ENCODE assay signal across 15 cellular contexts in genomic region chr16:67987460-67988160, GRCh38. TPM values are rescaled to one million over a fixed set of nuclear protein-coding genes. Genes with fewer than 3 reads are reported as not detected.
DNase-seq lines count a peak whose midpoint lies in the region; ATAC-seq, FAIRE-seq and TF ChIP-seq lines count a peak whose summit lies in the region.
"Had no signal": no experiment of that assay in that cellular context is flagged by ENCODE, and none has a peak within 500 bp of the region (broad histone marks: within the 10 kb centered on the region; RNA-seq: fewer than 3 reads in every experiment).

No MANE protein-coding gene starts in this region.

- H2AFZ ChIP-seq in K562 (ENCODE audit: low read depth, low read length) = peak overlapping the region; percentile 79

- no TSS peak for BruUV-seq in K562 (replicated peaks; lab: Mats Ljungman, UMichigan)

- no peaks in the 10 kb centered on the region for H3K36me3 Mint-ChIP-seq in activated T-cell treated with anti-CD3 and anti-CD28 coated beads, Interleukin-2, amount 50 U/mL, for 72 hours (ENCODE audit: insufficient read depth in 2 of 2)
- H3K36me3 Mint-ChIP-seq in stimulated activated memory B cell treated with anti-CD40 and anti-IgM and Interleukin-4, amounts not matched to agents 10 μg/mL and 1 μg/mL and 100 μg/mL, for 72 hours = no peaks in the 10 kb centered on the region

- CTCF ChIA-PET in K562 (lab: Yijun Ruan, JAX; ENCODE audit: low intra/inter-chr PET ratio) = no interaction called here

- H3K4me3 ChIP-seq in K562 = no peak overlapping the region
- H3K4me3 ChIP-seq: smooth muscle cell had no signal

- H4K20me1 ChIP-seq in K562 (replicated peaks; ENCODE audit: control insufficient read depth, insufficient read depth, low read length) = no peaks in the 10 kb centered on the region

- intact Hi-C loops in K562 (cut with micrococcal nuclease) = no loop called here

- peaks cover 36% of the 10 kb centered on the region for H3K4me1 Mint-ChIP-seq in activated T-cell treated with anti-CD3 and anti-CD28 coated beads, Interleukin-2, amount 50 U/mL, for 72 hours (ENCODE audit: low read depth)
- H3K4me1 Mint-ChIP-seq in stimulated activated memory B cell treated with anti-CD40 and anti-IgM and Interleukin-4, amounts not matched to agents 10 μg/mL and 1 μg/mL and 100 μg/mL, for 72 hours = peaks cover 62% of the 10 kb centered on the region

- peak overlapping the region; percentile 8; the same call in 1 of the 3 replicates for H3K27ac ChIP-seq in K562 (ENCODE audit: extremely low read depth, low read depth, low read length)

- H3K4me2 ChIP-seq in K562 (ENCODE audit: insufficient read depth, low read length) = no peak overlapping the region
- H3K4me2 ChIP-seq: smooth muscle cell had no signal

- H3K79me2 ChIP-seq in K562 (ENCODE audit: control insufficient read depth, insufficient read depth, low read length) = no peaks in the 10 kb centered on the region

- TF ChIP-seq EP300 in K562 (IDR thresholded peaks at IDR 0.05; ENCODE audit: low read length) = no peak

- H3K36me3 ChIP-seq in K562 (ENCODE audit: control insufficient read depth, insufficient read depth, low read length) = no peaks in the 10 kb centered on the region

- no peak overlapping the region for H3K4me3 Mint-ChIP-seq in activated T-cell treated with anti-CD3 and anti-CD28 coated beads, Interleukin-2, amount 50 U/mL, for 72 hours
- H3K4me3 Mint-ChIP-seq in stimulated activated memory B cell treated with anti-CD40 and anti-IgM and Interleukin-4, amounts not matched to agents 10 μg/mL and 1 μg/mL and 100 μg/mL, for 72 hours = no peak overlapping the region

- no peaks in the 10 kb centered on the region for H3K27me3 ChIP-seq in K562 (ENCODE audit: control insufficient read depth in 2 of 2, insufficient read depth in 2 of 2, low read length in 2 of 2)

- POLR2A ChIA-PET in K562 (lab: Yijun Ruan, JAX) = interaction anchor here (0.7 to 1.5 kb wide), 3 partner anchors 13 to 45 kb away, joined by 3 to 5 read pairs (median 3); partner anchors contain the start of genes DDX28 and DUS2

- in situ Hi-C loops in K562 (cut with MboI) = no loop called here

- TF ChIP-seq CTCF in K562 (IDR thresholded peaks at IDR 0.05 in 2 of 3, conservative IDR thresholded peaks at IDR 0.05 in 1 of 3; ENCODE audit: insufficient read depth in 2 of 3, low read depth in 1 of 3, low read length in 3 of 3) = no peak

- FAIRE-seq in K562 (lab: Jason Lieb, UNC) = no peak

- no peaks in the 10 kb centered on the region for H3K9me1 ChIP-seq in K562 (ENCODE audit: control insufficient read depth, insufficient read depth, low read length)

- no peaks in the 10 kb centered on the region for H3K27me3 Mint-ChIP-seq in activated T-cell treated with anti-CD3 and anti-CD28 coated beads, Interleukin-2, amount 50 U/mL, for 72 hours (ENCODE audit: low read depth)
- H3K27me3 Mint-ChIP-seq in stimulated activated memory B cell treated with anti-CD40 and anti-IgM and Interleukin-4, amounts not matched to agents 10 μg/mL and 1 μg/mL and 100 μg/mL, for 72 hours = no peaks in the 10 kb centered on the region

- peak overlapping the region; percentile 36 for H3K27ac Mint-ChIP-seq in activated T-cell treated with anti-CD3 and anti-CD28 coated beads, Interleukin-2, amount 50 U/mL, for 72 hours
- H3K27ac Mint-ChIP-seq in stimulated activated memory B cell treated with anti-CD40 and anti-IgM and Interleukin-4, amounts not matched to agents 10 μg/mL and 1 μg/mL and 100 μg/mL, for 72 hours = peak overlapping the region; percentile 59

- TF ChIP-seq POLR2A in K562 (conservative IDR thresholded peaks at IDR 0.05) = no peak

- no peaks in the 10 kb centered on the region for H3K9me3 ChIP-seq in K562 (replicated peaks; ENCODE audit: control insufficient read depth, insufficient read depth, low read depth, low read length)

- H3K4me1 ChIP-seq in K562 (replicated peaks in 1 of 2; ENCODE audit: control insufficient read depth in 2 of 2, insufficient read depth in 2 of 2, low read length in 2 of 2) = peaks cover 17 to 20% of the 10 kb centered on the region in 2 experiments

- no peak for ATAC-seq in activated T-cell treated with anti-CD3 and anti-CD28 coated beads, Interleukin-2, amount 50 U/mL, for 72 hours (replicated peaks in 1 of 2)
- ATAC-seq in K562 (peak; percentile 11; the same call in 2 of the 3 replicates), left lobe of liver (peak; percentile 55)
- ATAC-seq in stimulated activated memory B cell treated with anti-CD40 and anti-IgM and Interleukin-4, amounts not matched to agents 10 μg/mL and 1 μg/mL and 100 μg/mL, for 72 hours = no peak

- H3K9me3 Mint-ChIP-seq in activated T-cell treated with anti-CD3 and anti-CD28 coated beads, Interleukin-2, amount 50 U/mL, for 72 hours = no peaks in the 10 kb centered on the region
- H3K9me3 Mint-ChIP-seq in stimulated activated memory B cell treated with anti-CD40 and anti-IgM and Interleukin-4, amounts not matched to agents 10 μg/mL and 1 μg/mL and 100 μg/mL, for 72 hours = no peaks in the 10 kb centered on the region

- peak overlapping the region in 1 of 2 experiments; percentile 45; a peak in 1 of 4 replicates for H3K9ac ChIP-seq in K562 (ENCODE audit: insufficient read depth in 1 of 2, low read depth in 2 of 2, low read length in 2 of 2)

- 34% methylated on average over 11 of the region's 11 CpGs for WGBS in K562 (ENCODE audit: insufficient coverage, low coverage, missing lambda C conversion rate)

- no peak for TF ChIP-seq RAD21 in K562 (CRISPR knock-in tag; conservative IDR thresholded peaks at IDR 0.05 in 1 of 2, IDR thresholded peaks at IDR 0.05 in 1 of 2)

- no peak for DNase-seq in activated T-cell treated with anti-CD3 and anti-CD28 coated beads, Interleukin-2, amount 50 U/mL, for 72 hours
- no peak for DNase-seq in activated T-cell treated with anti-CD3 and anti-CD28 coated beads, Interleukin-2, amount 50 U/mL, for 1 hour
- DNase-seq in K562 (ENCODE audit: extremely low read depth in 1 of 4, low spot score in 3 of 4) (no peak), left lobe of liver (ENCODE audit: low spot score) (no peak), GM19238 (ENCODE audit: insufficient read length, low spot score) (no peak), NCI-H2029 treated with DMSO at 0.1 percent for 48 hours (lab: John Stamatoyannopoulos, UW) (no peak)
- no peak for DNase-seq in activated CD8-positive, alpha-beta memory T cell treated with anti-CD3 and anti-CD28 coated beads for 24 hours
- DNase-seq: mesendoderm, T1000 had no signal

RNA-seq across cellular contexts. Expression of gene DPEP3, which starts 7.3 kb away (rescaled TPM):
- total RNA-seq in activated T-cell treated with anti-CD3 and anti-CD28 coated beads, Interleukin-2, amount 50 U/mL, for 72 hours = under 1 TPM; 0.12 to 0.16 TPM
- not detected in 2 replicates for total RNA-seq in K562 (2011; cell fraction: chromatin; rRNA removed; ENCODE audit: low replicate concordance)
- not detected in 2 replicates for total RNA-seq in K562 (2011; cell fraction: nucleolus; rRNA removed)
- not detected in 2 replicates for total RNA-seq in K562 (2011; cell fraction: nucleoplasm; rRNA removed)
- not detected in 2 replicates for total RNA-seq in K562 (2014; rRNA removed)
- total RNA-seq in K562 (2014; rRNA removed; fragmentation: Illumina TruSeq; extraction: Trizol) = not detected in 2 replicates
- not detected in 2 replicates for total RNA-seq in K562 (2015; rRNA removed; fragmentation: Illumina TruSeq; extraction: Trizol)
- not detected in 2 replicates for total RNA-seq in K562 (2021)
- polyA plus RNA-seq in K562 (2011; rRNA removed) = not detected in 2 replicates
- polyA plus RNA-seq in K562 (2011; cell fraction: cytosol; rRNA removed) = 0.06 TPM in 1 of 2 replicates, not detected in the other
- polyA plus RNA-seq in K562 (2011; cell fraction: nucleus; rRNA removed) = 0.07 TPM in 1 of 2 replicates, not detected in the other
- polyA plus RNA-seq in K562 (2012) = not detected in 2 replicates
- polyA plus RNA-seq in K562 (2014; fragmentation: Illumina TruSeq; extraction: Trizol) = not detected in 2 replicates
- not detected for polyA plus RNA-seq in K562 (2014; fragmentation: Nextera tagmentation; extraction: Ambion mirVana)
- polyA plus RNA-seq in K562 (2014; rRNA removed) = not detected in 2 replicates
- polyA minus RNA-seq in K562 (2011; rRNA and poly(A)+ RNA removed) = not detected in 2 replicates
- not detected in 2 replicates for polyA minus RNA-seq in K562 (2011; cell fraction: cytosol; rRNA and poly(A)+ RNA removed)
- not detected in 2 replicates for polyA minus RNA-seq in K562 (2011; cell fraction: nucleus; rRNA and poly(A)+ RNA removed)
- not detected for total RNA-seq in left lobe of liver
- total RNA-seq: Daoy, glomerular endothelial cell, HT-29, OCI-LY7, smooth muscle cell had no signal
- polyA plus RNA-seq: smooth muscle cell had no signal

RNA-seq across cellular contexts. Expression of gene DPEP2, which starts 11.7 kb away (rescaled TPM):
- total RNA-seq in activated T-cell treated with anti-CD3 and anti-CD28 coated beads, Interleukin-2, amount 50 U/mL, for 72 hours = 10 to 100 TPM; 11.4 to 11.6 TPM
- 2.4 and 7.0 TPM in 2 replicates for total RNA-seq in K562 (2011; cell fraction: chromatin; rRNA removed; ENCODE audit: low replicate concordance)
- total RNA-seq in K562 (2011; cell fraction: nucleolus; rRNA removed) = 3.7 and 4.3 TPM in 2 replicates
- 3.2 and 4.1 TPM in 2 replicates for total RNA-seq in K562 (2011; cell fraction: nucleoplasm; rRNA removed)
- total RNA-seq in K562 (2014; rRNA removed) (0.14 and 1.3 TPM in 2 replicates), K562 (2014; rRNA removed; fragmentation: Illumina TruSeq; extraction: Trizol) (0.18 and 0.35 TPM in 2 replicates), K562 (2015; rRNA removed; fragmentation: Illumina TruSeq; extraction: Trizol) (0.49 and 0.76 TPM in 2 replicates), K562 (2021) (0.85 and 1.2 TPM in 2 replicates), left lobe of liver (1.0 TPM)
- polyA plus RNA-seq in K562 (2011; rRNA removed) (0.81 and 1.6 TPM in 2 replicates), K562 (2014; fragmentation: Illumina TruSeq; extraction: Trizol) (0.70 and 1.00 TPM in 2 replicates), K562 (2014; fragmentation: Nextera tagmentation; extraction: Ambion mirVana) (under 1 TPM; 0.24 to 0.38 TPM), K562 (2014; rRNA removed) (0.36 and 0.81 TPM in 2 replicates)
- 1.5 and 3.0 TPM in 2 replicates for polyA plus RNA-seq in K562 (2011; cell fraction: cytosol; rRNA removed)
- 3.3 and 4.5 TPM in 2 replicates for polyA plus RNA-seq in K562 (2011; cell fraction: nucleus; rRNA removed)
- polyA plus RNA-seq in K562 (2012) = 1.7 and 6.2 TPM in 2 replicates
- polyA minus RNA-seq in K562 (2011; rRNA and poly(A)+ RNA removed) = 0.95 and 1.2 TPM in 2 replicates
- polyA minus RNA-seq in K562 (2011; cell fraction: cytosol; rRNA and poly(A)+ RNA removed) = not detected in 2 replicates
- 1.1 and 2.0 TPM in 2 replicates for polyA minus RNA-seq in K562 (2011; cell fraction: nucleus; rRNA and poly(A)+ RNA removed)
- total RNA-seq: Daoy, HT-29, smooth muscle cell had no signal
- polyA plus RNA-seq: smooth muscle cell had no signal

RNA-seq across cellular contexts. Expression of gene SLC12A4, which starts 19.2 kb away (rescaled TPM):
- total RNA-seq in activated T-cell treated with anti-CD3 and anti-CD28 coated beads, Interleukin-2, amount 50 U/mL, for 72 hours = 10 to 100 TPM; 32.6 to 34.7 TPM
- 178 and 539 TPM in 2 replicates for total RNA-seq in K562 (2011; cell fraction: chromatin; rRNA removed; ENCODE audit: low replicate concordance)
- 265 and 279 TPM in 2 replicates for total RNA-seq in K562 (2011; cell fraction: nucleolus; rRNA removed)
- 167 and 175 TPM in 2 replicates for total RNA-seq in K562 (2011; cell fraction: nucleoplasm; rRNA removed)
- 15.0 and 16.9 TPM in 2 replicates for total RNA-seq in K562 (2014; rRNA removed)
- 9.9 and 10.0 TPM in 2 replicates for total RNA-seq in K562 (2014; rRNA removed; fragmentation: Illumina TruSeq; extraction: Trizol)
- 10.4 and 11.6 TPM in 2 replicates for total RNA-seq in K562 (2015; rRNA removed; fragmentation: Illumina TruSeq; extraction: Trizol)
- total RNA-seq in K562 (2021) = 32.8 and 43.5 TPM in 2 replicates
- 22.9 and 48.4 TPM in 2 replicates for polyA plus RNA-seq in K562 (2011; rRNA removed)
- 30.2 and 36.7 TPM in 2 replicates for polyA plus RNA-seq in K562 (2011; cell fraction: cytosol; rRNA removed)
- 238 and 295 TPM in 2 replicates for polyA plus RNA-seq in K562 (2011; cell fraction: nucleus; rRNA removed)
- polyA plus RNA-seq in K562 (2012) = 24.3 and 29.4 TPM in 2 replicates
- 24.1 and 30.0 TPM in 2 replicates for polyA plus RNA-seq in K562 (2014; fragmentation: Illumina TruSeq; extraction: Trizol)
- 1 to 10 TPM in 1 of 2 experiments, under 1 TPM in 1; 0.75 to 1.8 TPM for polyA plus RNA-seq in K562 (2014; fragmentation: Nextera tagmentation; extraction: Ambion mirVana)
- polyA plus RNA-seq in K562 (2014; rRNA removed) = 25.1 and 32.7 TPM in 2 replicates
- 24.9 and 34.3 TPM in 2 replicates for polyA minus RNA-seq in K562 (2011; rRNA and poly(A)+ RNA removed)
- 24.5 and 42.6 TPM in 2 replicates for polyA minus RNA-seq in K562 (2011; cell fraction: cytosol; rRNA and poly(A)+ RNA removed)
- 67.9 and 90.5 TPM in 2 replicates for polyA minus RNA-seq in K562 (2011; cell fraction: nucleus; rRNA and poly(A)+ RNA removed)
- 20.1 TPM for total RNA-seq in left lobe of liver

RNA-seq across cellular contexts. Expression of gene DPEP2NB, which starts 28.1 kb away (rescaled TPM):
- not detected for total RNA-seq in activated T-cell treated with anti-CD3 and anti-CD28 coated beads, Interleukin-2, amount 50 U/mL, for 72 hours
- total RNA-seq in K562 (2011; cell fraction: chromatin; rRNA removed; ENCODE audit: low replicate concordance) = not detected in 2 replicates
- not detected in 2 replicates for total RNA-seq in K562 (2011; cell fraction: nucleolus; rRNA removed)
- not detected in 2 replicates for total RNA-seq in K562 (2011; cell fraction: nucleoplasm; rRNA removed)
- total RNA-seq in K562 (2014; rRNA removed) (not detected in 2 replicates), K562 (2014; rRNA removed; fragmentation: Illumina TruSeq; extraction: Trizol) (not detected in 2 replicates), K562 (2015; rRNA removed; fragmentation: Illumina TruSeq; extraction: Trizol) (not detected in 2 replicates), K562 (2021) (not detected in 2 replicates), left lobe of liver (not detected)
- polyA plus RNA-seq in K562 (2011; rRNA removed) (not detected in 2 replicates), K562 (2014; fragmentation: Illumina TruSeq; extraction: Trizol) (not detected in 2 replicates), K562 (2014; fragmentation: Nextera tagmentation; extraction: Ambion mirVana) (not detected), K562 (2014; rRNA removed) (not detected in 2 replicates)
- polyA plus RNA-seq in K562 (2011; cell fraction: cytosol; rRNA removed) = not detected in 2 replicates
- polyA plus RNA-seq in K562 (2011; cell fraction: nucleus; rRNA removed) = not detected in 2 replicates
- 0.07 TPM in 1 of 2 replicates, not detected in the other for polyA plus RNA-seq in K562 (2012)
- not detected in 2 replicates for polyA minus RNA-seq in K562 (2011; rRNA and poly(A)+ RNA removed)
- polyA minus RNA-seq in K562 (2011; cell fraction: cytosol; rRNA and poly(A)+ RNA removed) = not detected in 2 replicates
- polyA minus RNA-seq in K562 (2011; cell fraction: nucleus; rRNA and poly(A)+ RNA removed) = not detected in 2 replicates
- total RNA-seq: Daoy, glomerular endothelial cell, HT-29, OCI-LY7, smooth muscle cell had no signal
- polyA plus RNA-seq: smooth muscle cell had no signal

RNA-seq across cellular contexts. Expression of gene DDX28, which starts 35.4 kb away (rescaled TPM):
- total RNA-seq in activated T-cell treated with anti-CD3 and anti-CD28 coated beads, Interleukin-2, amount 50 U/mL, for 72 hours = 10 to 100 TPM; 12.6 to 13.4 TPM
- 9.9 and 32.8 TPM in 2 replicates for total RNA-seq in K562 (2011; cell fraction: chromatin; rRNA removed; ENCODE audit: low replicate concordance)
- total RNA-seq in K562 (2011; cell fraction: nucleolus; rRNA removed) = 32.9 and 43.2 TPM in 2 replicates
- 15.0 and 22.7 TPM in 2 replicates for total RNA-seq in K562 (2011; cell fraction: nucleoplasm; rRNA removed)
- total RNA-seq in K562 (2014; rRNA removed) (21.1 and 27.1 TPM in 2 replicates), K562 (2014; rRNA removed; fragmentation: Illumina TruSeq; extraction: Trizol) (13.0 and 13.1 TPM in 2 replicates), K562 (2015; rRNA removed; fragmentation: Illumina TruSeq; extraction: Trizol) (15.9 and 16.3 TPM in 2 replicates), K562 (2021) (22.5 and 24.5 TPM in 2 replicates), left lobe of liver (5.1 TPM)
- polyA plus RNA-seq in K562 (2011; rRNA removed) (17.6 and 21.9 TPM in 2 replicates), K562 (2014; fragmentation: Illumina TruSeq; extraction: Trizol) (13.7 and 15.5 TPM in 2 replicates), K562 (2014; fragmentation: Nextera tagmentation; extraction: Ambion mirVana) (1 to 10 TPM; 2.8 to 3.5 TPM), K562 (2014; rRNA removed) (24.5 and 28.7 TPM in 2 replicates)
- 17.2 and 40.7 TPM in 2 replicates for polyA plus RNA-seq in K562 (2011; cell fraction: cytosol; rRNA removed)
- polyA plus RNA-seq in K562 (2011; cell fraction: nucleus; rRNA removed) = 12.1 and 14.4 TPM in 2 replicates
- polyA plus RNA-seq in K562 (2012) = 13.7 and 14.7 TPM in 2 replicates
- 14.8 and 17.9 TPM in 2 replicates for polyA minus RNA-seq in K562 (2011; rRNA and poly(A)+ RNA removed)
- 7.6 and 12.9 TPM in 2 replicates for polyA minus RNA-seq in K562 (2011; cell fraction: cytosol; rRNA and poly(A)+ RNA removed)
- polyA minus RNA-seq in K562 (2011; cell fraction: nucleus; rRNA and poly(A)+ RNA removed) = 15.3 and 25.1 TPM in 2 replicates

Comparison
In these comparisons a context has a peak if more than half of its experiments do, and no peak if none do; other contexts are left out.
1. ATAC-seq: peak in K562 (single experiment) and left lobe of liver (single experiment); none in activated T-cell treated with anti-CD3 and anti-CD28 coated beads, Interleukin-2, amount 50 U/mL, for 72 hours (0 of 2) and stimulated activated memory B cell treated with anti-CD40 and anti-IgM and Interleukin-4, amounts not matched to agents 10 μg/mL and 1 μg/mL and 100 μg/mL, for 72 hours (single experiment).